Comparison of ENCODE assay signal across 28 cellular contexts in genomic region chr13:93420887-93421286, GRCh38.
"Had no signal": no experiment of that assay in that cellular context is flagged by ENCODE, and none has a peak within 500 bp of the region (broad histone marks: within the 10 kb centered on the region; RNA-seq: fewer than 3 reads in every experiment).

No MANE protein-coding gene starts in this region.

- H3K36me3 ChIP-seq: breast epithelium, esophagus squamous epithelium, neural progenitor cell, suprapubic skin, tibial artery, upper lobe of right lung had no signal

- H3K27me3 ChIP-seq: breast epithelium, esophagus squamous epithelium, neural progenitor cell, suprapubic skin, tibial artery, upper lobe of right lung had no signal

- H3K36me3 Mint-ChIP-seq: activated CD4-positive, alpha-beta memory T cell treated with anti-CD3 and anti-CD28 coated beads for 36 hours; activated naive CD4-positive, alpha-beta T cell treated with anti-CD3 and anti-CD28 coated beads, Interleukin-2, amount 50 U/mL, for 24 hours; neural progenitor cell; stimulated activated naive B cell treated with anti-CD40 and anti-IgM and Interleukin-4, amounts not matched to agents 10 μg/mL and 1 μg/mL and 100 μg/mL, for 72 hours had no signal

- ATAC-seq: left cardiac atrium; right cardiac atrium; stimulated activated naive B cell treated with anti-CD40 and anti-IgM and Interleukin-4, amounts not matched to agents 10 μg/mL and 1 μg/mL and 100 μg/mL, for 72 hours; upper lobe of right lung had no signal

- H3K4me1 Mint-ChIP-seq: activated CD4-positive, alpha-beta T cell treated with anti-CD3 and anti-CD28 coated beads, Interleukin-2, amount 10 ng/mL, durations not matched to agents 24 days and 14 days; activated naive CD4-positive, alpha-beta T cell treated with anti-CD3 and anti-CD28 coated beads, Interleukin-2, amount 50 U/mL, for 24 hours; central memory CD8-positive, alpha-beta T cell; stimulated activated naive B cell treated with anti-CD40 and anti-IgM and Interleukin-4, amounts not matched to agents 10 μg/mL and 1 μg/mL and 100 μg/mL, for 72 hours had no signal

- DNase-seq: activated CD4-positive, alpha-beta memory T cell treated with anti-CD3 and anti-CD28 coated beads for 36 hours; activated CD4-positive, alpha-beta T cell treated with anti-CD3 and anti-CD28 coated beads, Interleukin-2, amount 10 ng/mL, durations not matched to agents 24 days and 14 days; activated CD4-positive, CD25-positive, alpha-beta regulatory T cell treated with anti-CD3 and anti-CD28 coated beads, Interleukin-2, amount 50 U/mL, for 72 hours; activated T-cell treated with anti-CD3 and anti-CD28 coated beads, Interleukin-2, amount 50 U/mL, for 48 hours; dermis blood vessel endothelial cell; effector CD4-positive, alpha-beta T cell; esophagus squamous epithelium; foreskin melanocyte; left cardiac atrium; mammary epithelial cell; occipital lobe; stimulated activated CD4-positive, alpha-beta T cell treated with anti-CD3 and anti-CD28 coated beads, Interleukin-15, amount 100 ng/mL, for 24 hours; stimulated activated CD4-positive, alpha-beta T cell treated with anti-CD3 and anti-CD28 coated beads, Interleukin-2, amount 100 ng/mL, for 24 hours; stimulated activated naive B cell treated with anti-CD40 and anti-IgM and Interleukin-4, amounts not matched to agents 10 μg/mL and 1 μg/mL and 100 μg/mL, for 72 hours; T-helper 9 cell; tibial artery; upper lobe of right lung; WERI-Rb-1 had no signal

- H3K4me3 ChIP-seq: breast epithelium, esophagus squamous epithelium, neural progenitor cell, suprapubic skin, tibial artery, upper lobe of right lung had no signal

- H3K4me3 Mint-ChIP-seq: activated CD4-positive, alpha-beta memory T cell treated with anti-CD3 and anti-CD28 coated beads for 36 hours; activated CD4-positive, alpha-beta T cell treated with anti-CD3 and anti-CD28 coated beads, Interleukin-2, amount 10 ng/mL, durations not matched to agents 24 days and 14 days; activated naive CD4-positive, alpha-beta T cell treated with anti-CD3 and anti-CD28 coated beads, Interleukin-2, amount 50 U/mL, for 24 hours; central memory CD8-positive, alpha-beta T cell; neural progenitor cell; stimulated activated naive B cell treated with anti-CD40 and anti-IgM and Interleukin-4, amounts not matched to agents 10 μg/mL and 1 μg/mL and 100 μg/mL, for 72 hours; T-helper 1 cell treated with Interleukin-12 subunit alpha and Interleukin-12 subunit beta and Interleukin-4 antibody, amounts not matched to agents 30 μg/mL and 1 μg/mL, for 36 hours had no signal

- H3K9me3 Mint-ChIP-seq: activated naive CD4-positive, alpha-beta T cell treated with anti-CD3 and anti-CD28 coated beads, Interleukin-2, amount 50 U/mL, for 24 hours; activated T-helper 2 cell treated with anti-CD3 and anti-CD28 coated beads, Interferon-gamma antibody, Interleukin-2, Interleukin-4, amounts not matched to agents 10 μg/mL and 5 μg/mL and 100 μg/mL, durations not matched to agents 14 hours and 24 hours and 36 hours; central memory CD8-positive, alpha-beta T cell; T-helper 1 cell treated with Interleukin-12 subunit alpha and Interleukin-12 subunit beta and Interleukin-4 antibody, amounts not matched to agents 30 μg/mL and 1 μg/mL, for 36 hours had no signal

- H3K27me3 Mint-ChIP-seq: activated CD4-positive, alpha-beta memory T cell treated with anti-CD3 and anti-CD28 coated beads for 36 hours; activated CD4-positive, alpha-beta T cell treated with anti-CD3 and anti-CD28 coated beads, Interleukin-2, amount 10 ng/mL, durations not matched to agents 24 days and 14 days; central memory CD8-positive, alpha-beta T cell; stimulated activated naive B cell treated with anti-CD40 and anti-IgM and Interleukin-4, amounts not matched to agents 10 μg/mL and 1 μg/mL and 100 μg/mL, for 72 hours had no signal

- H3K27ac Mint-ChIP-seq: activated CD4-positive, alpha-beta memory T cell treated with anti-CD3 and anti-CD28 coated beads for 36 hours; activated CD4-positive, alpha-beta T cell treated with anti-CD3 and anti-CD28 coated beads, Interleukin-2, amount 10 ng/mL, durations not matched to agents 24 days and 14 days; activated naive CD4-positive, alpha-beta T cell treated with anti-CD3 and anti-CD28 coated beads, Interleukin-2, amount 50 U/mL, for 24 hours; activated T-helper 2 cell treated with anti-CD3 and anti-CD28 coated beads, Interferon-gamma antibody, Interleukin-2, Interleukin-4, amounts not matched to agents 10 μg/mL and 5 μg/mL and 100 μg/mL, durations not matched to agents 14 hours and 24 hours and 36 hours; neural progenitor cell; stimulated activated naive B cell treated with anti-CD40 and anti-IgM and Interleukin-4, amounts not matched to agents 10 μg/mL and 1 μg/mL and 100 μg/mL, for 72 hours; T-helper 1 cell treated with Interleukin-12 subunit alpha and Interleukin-12 subunit beta and Interleukin-4 antibody, amounts not matched to agents 30 μg/mL and 1 μg/mL, for 36 hours had no signal

- H3K4me1 ChIP-seq: breast epithelium, esophagus squamous epithelium, parathyroid adenoma, suprapubic skin, upper lobe of right lung had no signal

- H3K27ac ChIP-seq: breast epithelium, epithelial cell of prostate, esophagus squamous epithelium, neural progenitor cell, parathyroid adenoma, suprapubic skin, tibial artery, upper lobe of right lung, WERI-Rb-1 had no signal

- H3K9me3 ChIP-seq: breast epithelium, esophagus squamous epithelium, suprapubic skin, tibial artery, upper lobe of right lung had no signal
